In the genomic region with DNA sequence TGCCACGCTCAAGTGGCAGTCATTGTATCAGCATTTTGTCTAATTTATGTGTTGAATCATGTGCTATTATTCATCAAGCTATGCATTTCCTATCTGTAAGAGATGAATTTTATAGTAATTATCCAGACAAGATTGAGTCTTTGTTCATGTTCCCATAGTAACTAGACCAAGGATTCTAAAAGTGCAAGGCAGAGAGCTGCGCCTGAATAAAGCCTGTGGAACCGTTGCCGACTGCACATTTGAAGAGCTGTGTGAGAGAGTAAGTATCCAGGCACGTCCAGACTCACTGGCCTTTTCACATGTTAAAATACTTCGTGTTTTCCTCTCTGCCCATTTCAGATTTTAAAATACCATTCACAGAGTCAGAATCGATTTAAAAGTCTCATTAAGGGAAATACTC, we compare ENCODE assay signal across 29 cellular contexts.
DNase-seq lines count a peak whose midpoint lies in the region; ATAC-seq and TF ChIP-seq lines count a peak whose summit lies in the region.
"Had no signal": no experiment of that assay in that cellular context is flagged by ENCODE, and none has a peak within 500 bp of the region (broad histone marks: within the 10 kb centered on the region; RNA-seq: fewer than 3 reads in every experiment).

No MANE protein-coding gene starts in this region.

- H3K27me3 ChIP-seq in neural cell (ENCODE audit: insufficient read depth, low read depth, low read length) (no peaks in the 10 kb centered on the region), mammary epithelial cell (ENCODE audit: insufficient read depth, low read length) (no peaks in the 10 kb centered on the region)
- H3K27me3 ChIP-seq: BLaER1 treated with 17β-estradiol and CSF1 and Interleukin-3, amounts not matched to agents 10 nM and 100 nM; ovary; upper lobe of left lung had no signal

- H3K9me2 ChIP-seq in neural cell (ENCODE audit: insufficient read depth, low read length): no peaks in the 10 kb centered on the region

- H3K9me3 Mint-ChIP-seq in activated CD8-positive, alpha-beta T cell treated with anti-CD3 and anti-CD28 coated beads for 36 hours: peaks cover under 1% of the 10 kb centered on the region
- no peaks in the 10 kb centered on the region for H3K9me3 Mint-ChIP-seq in natural killer cell
- H3K9me3 Mint-ChIP-seq: activated B cell treated with CpG ODN at 0.5 μM for 24 hours; natural killer cell treated with Interleukin-12 subunit alpha and Interleukin-12 subunit beta and Interleukin-15 and Interleukin-18, amount 100 ng/mL, for 72 hours had no signal

- TF ChIP-seq EP300 in neural cell (conservative IDR thresholded peaks at IDR 0.05; ENCODE audit: poor library complexity, severe bottlenecking): peak; percentile 18

- H3F3A ChIP-seq in neural cell (ENCODE audit: insufficient read depth, low read length, poor library complexity, severe bottlenecking): no peaks in the 10 kb centered on the region

- intact Hi-C loops in mammary epithelial cell (cut with micrococcal nuclease): no loop called here
- intact Hi-C loops in activated CD8-positive, alpha-beta T cell treated with anti-CD3 and anti-CD28 coated beads for 36 hours (cut with micrococcal nuclease): no loop called here
- intact Hi-C loops in natural killer cell (cut with micrococcal nuclease): no loop called here

- H3K4me3 ChIP-seq in neural cell (ENCODE audit: low read length) (peak overlapping the region; percentile 52), mammary epithelial cell (replicated peaks in 1 of 3; ENCODE audit: insufficient read depth in 1 of 3, low read depth in 2 of 3, low read length in 3 of 3) (no peak overlapping the region)
- H3K4me3 ChIP-seq: BLaER1 treated with 17β-estradiol and CSF1 and Interleukin-3, amounts not matched to agents 10 nM and 100 nM; lower lobe of right lung; mucosa of descending colon; ovary; SK-N-MC; skin epidermis; upper lobe of left lung had no signal

- H3K27ac ChIP-seq in neural cell (ENCODE audit: low read length) (peak overlapping the region; percentile 71), mammary epithelial cell (ENCODE audit: insufficient read depth, low read depth, low read length) (no peak overlapping the region)
- H3K27ac ChIP-seq: BLaER1 treated with 17β-estradiol and CSF1 and Interleukin-3, amounts not matched to agents 10 nM and 100 nM; epithelial cell of prostate; HL-60; lower lobe of right lung; ovary; RWPE1; SK-N-MC; skin epidermis; upper lobe of left lung had no signal

- no peak overlapping the region for H3K4me3 Mint-ChIP-seq in activated CD8-positive, alpha-beta T cell treated with anti-CD3 and anti-CD28 coated beads for 36 hours
- H3K4me3 Mint-ChIP-seq in natural killer cell: no peak overlapping the region
- H3K4me3 Mint-ChIP-seq: activated B cell treated with CpG ODN at 0.5 μM for 24 hours; activated naive CD8-positive, alpha-beta T cell; activated T-cell treated with anti-CD3 and anti-CD28 coated beads, Interleukin-2, amount 50 U/mL, for 24 hours; natural killer cell treated with Interleukin-12 subunit alpha and Interleukin-12 subunit beta and Interleukin-15 and Interleukin-18, amount 100 ng/mL, for 72 hours; stimulated activated naive B cell treated with anti-CD40 and anti-IgM and Interleukin-4, amounts not matched to agents 10 μg/mL and 1 μg/mL and 100 μg/mL, for 72 hours had no signal

- H2AFZ ChIP-seq in neural cell (ENCODE audit: low read depth, low read length): no peak overlapping the region
- no peak overlapping the region for H2AFZ ChIP-seq in mammary epithelial cell (ENCODE audit: low read depth, low read length)

- H3K4me1 Mint-ChIP-seq in activated CD8-positive, alpha-beta T cell treated with anti-CD3 and anti-CD28 coated beads for 36 hours (ENCODE audit: low read depth): peaks cover 6% of the 10 kb centered on the region
- H3K4me1 Mint-ChIP-seq in natural killer cell: no peaks in the 10 kb centered on the region

- peaks cover 20% of the 10 kb centered on the region for H3K36me3 Mint-ChIP-seq in activated CD8-positive, alpha-beta T cell treated with anti-CD3 and anti-CD28 coated beads for 36 hours (ENCODE audit: low read depth)
- H3K36me3 Mint-ChIP-seq in natural killer cell: no peaks in the 10 kb centered on the region
- H3K36me3 Mint-ChIP-seq: natural killer cell treated with Interleukin-12 subunit alpha and Interleukin-12 subunit beta and Interleukin-15 and Interleukin-18, amount 100 ng/mL, for 72 hours had no signal

- CTCF ChIA-PET in mammary epithelial cell (lab: Charles Lee; ENCODE audit: low non-redundant PET): no interaction called here
- CTCF ChIA-PET in activated CD8-positive, alpha-beta T cell treated with anti-CD3 and anti-CD28 coated beads for 36 hours (lab: Charles Lee): interaction anchor here (1.6 to 4.2 kb wide), 2 partner anchors 15 to 364 kb away, joined by 3 to 25 read pairs; no protein-coding TSS in a partner anchor

- no peaks in the 10 kb centered on the region for H3K9me3 ChIP-seq in neural cell (ENCODE audit: low read length)
- H3K9me3 ChIP-seq in mammary epithelial cell (replicated peaks; ENCODE audit: insufficient read depth, low read length): no peaks in the 10 kb centered on the region
- H3K9me3 ChIP-seq: Caco-2, lower lobe of right lung, mucosa of descending colon, ovary, upper lobe of left lung had no signal

- POLR2A ChIA-PET in activated CD8-positive, alpha-beta T cell treated with anti-CD3 and anti-CD28 coated beads for 36 hours (lab: Charles Lee): interaction anchor here (0.6 kb wide), 1 partner anchor 211 kb away, joined by 3 read pairs; no protein-coding TSS in a partner anchor

- dilution Hi-C loops in mammary epithelial cell (cut with HindIII; ENCODE audit: low sequenced_read_pairs): no loop called here

- H3K36me3 ChIP-seq in neural cell (ENCODE audit: insufficient read depth, low read length) (no peaks in the 10 kb centered on the region), mammary epithelial cell (ENCODE audit: insufficient read depth, low read length) (no peaks in the 10 kb centered on the region)
- H3K36me3 ChIP-seq: lower lobe of right lung, ovary, upper lobe of left lung had no signal

- no peaks in the 10 kb centered on the region for H3K4me1 ChIP-seq in mammary epithelial cell (ENCODE audit: insufficient read depth, low read length)
- H3K4me1 ChIP-seq: BLaER1 treated with 17β-estradiol and CSF1 and Interleukin-3, amounts not matched to agents 10 nM and 100 nM; Caco-2; lower lobe of right lung; upper lobe of left lung had no signal

- no peak for TF ChIP-seq RAD21 in neural cell (conservative IDR thresholded peaks at IDR 0.05)

- 84% methylated on average over 7 of the region's 7 CpGs for WGBS in mammary epithelial cell (ENCODE audit: low coverage, missing lambda C conversion rate)

- BruUV-seq in mammary epithelial cell (replicated peaks; lab: Mats Ljungman, UMichigan): no TSS peak

- TF ChIP-seq CTCF in neural cell (IDR thresholded peaks at IDR 0.05; ENCODE audit: poor library complexity, severe bottlenecking): no peak
- no peak for TF ChIP-seq CTCF in mammary epithelial cell (conservative IDR thresholded peaks at IDR 0.05 in 1 of 2, IDR thresholded peaks at IDR 0.05 in 1 of 2; ENCODE audit: extremely low read depth in 1 of 2, insufficient read depth in 1 of 2, low read depth in 1 of 2, low read length in 2 of 2)
- no peak for TF ChIP-seq CTCF in activated CD8-positive, alpha-beta T cell treated with anti-CD3 and anti-CD28 coated beads for 36 hours (IDR thresholded peaks at IDR 0.05)
- TF ChIP-seq CTCF in natural killer cell (IDR thresholded peaks at IDR 0.05): no peak

- ATAC-seq in activated CD8-positive, alpha-beta T cell treated with anti-CD3 and anti-CD28 coated beads for 36 hours: no peak
- ATAC-seq in natural killer cell: no peak
- ATAC-seq: lower lobe of right lung; mucosa of descending colon; natural killer cell treated with Interleukin-12 subunit alpha and Interleukin-12 subunit beta and Interleukin-15 and Interleukin-18, amount 100 ng/mL, for 72 hours; stimulated activated naive B cell treated with anti-CD40 and anti-IgM and Interleukin-4, amounts not matched to agents 10 μg/mL and 1 μg/mL and 100 μg/mL, for 72 hours had no signal

- H3K4me2 ChIP-seq in neural cell (ENCODE audit: low read length) (peak overlapping the region; percentile 48), mammary epithelial cell (ENCODE audit: insufficient read depth, low read depth, low read length) (no peak overlapping the region)
- H3K4me2 ChIP-seq: BLaER1 treated with 17β-estradiol and CSF1 and Interleukin-3, amounts not matched to agents 10 nM and 100 nM had no signal

- no peak overlapping the region for H3K27ac Mint-ChIP-seq in activated CD8-positive, alpha-beta T cell treated with anti-CD3 and anti-CD28 coated beads for 36 hours
- no peak overlapping the region for H3K27ac Mint-ChIP-seq in natural killer cell
- H3K27ac Mint-ChIP-seq: activated B cell treated with CpG ODN at 0.5 μM for 24 hours; activated naive CD8-positive, alpha-beta T cell; activated T-cell treated with anti-CD3 and anti-CD28 coated beads, Interleukin-2, amount 50 U/mL, for 24 hours; natural killer cell treated with Interleukin-12 subunit alpha and Interleukin-12 subunit beta and Interleukin-15 and Interleukin-18, amount 100 ng/mL, for 72 hours; stimulated activated naive B cell treated with anti-CD40 and anti-IgM and Interleukin-4, amounts not matched to agents 10 μg/mL and 1 μg/mL and 100 μg/mL, for 72 hours had no signal

- peak; percentile 27 for DNase-seq in NCI-H1092 (lab: John Stamatoyannopoulos, UW)
- peak; percentile 66 for DNase-seq in NCI-H1417 treated with DMSO at 0.1 percent for 48 hours (lab: John Stamatoyannopoulos, UW)
- DNase-seq in NCI-H748 treated with DMSO at 0.1 percent for 48 hours (lab: John Stamatoyannopoulos, UW): peak; percentile 76
- no peak for DNase-seq in mammary epithelial cell
- DNase-seq in activated CD8-positive, alpha-beta T cell treated with anti-CD3 and anti-CD28 coated beads for 36 hours: no peak
- no peak for DNase-seq in natural killer cell
- DNase-seq: activated B cell treated with CpG ODN at 0.5 μM for 24 hours; activated CD4-positive, alpha-beta T cell treated with anti-CD3 and anti-CD28 coated beads, Interleukin-2, amount 50 U/mL, for 1 hour; activated effector memory CD4-positive, alpha-beta T cell treated with anti-CD3 and anti-CD28 coated beads, Interleukin-2, amount 50 U/mL, for 16 hours; activated T-cell treated with anti-CD3 and anti-CD28 coated beads, Interleukin-2, amount 50 U/mL, for 24 hours; Caco-2; effector CD4-positive, alpha-beta T cell; KG1; lower lobe of right lung; mucosa of descending colon; NCI-H2227 treated with DMSO at 0.1 percent for 48 hours; ovary; stimulated activated naive B cell treated with anti-CD40 and anti-IgM and Interleukin-4, amounts not matched to agents 10 μg/mL and 1 μg/mL and 100 μg/mL, for 72 hours; substantia nigra; upper lobe of left lung had no signal

- H3K9ac ChIP-seq in neural cell (ENCODE audit: low read length) (peak overlapping the region; percentile 41), mammary epithelial cell (ENCODE audit: insufficient read depth, low read length) (no peak overlapping the region)
- H3K9ac ChIP-seq: BLaER1 treated with 17β-estradiol and CSF1 and Interleukin-3, amounts not matched to agents 10 nM and 100 nM had no signal

- H3K79me2 ChIP-seq in neural cell (replicated peaks; ENCODE audit: insufficient read depth, low read length): no peaks in the 10 kb centered on the region
- H3K79me2 ChIP-seq in mammary epithelial cell (ENCODE audit: insufficient read depth, low read length): no peaks in the 10 kb centered on the region

- in situ Hi-C loops in mammary epithelial cell (cut with MboI; ENCODE audit: low sequenced_read_pairs in 2 of 2): loop anchor here in 1 of 2 donors (25.0 kb wide), 1 partner anchor 215 kb away; a partner anchor contains a TSS

- no peaks in the 10 kb centered on the region for H3K27me3 Mint-ChIP-seq in activated CD8-positive, alpha-beta T cell treated with anti-CD3 and anti-CD28 coated beads for 36 hours
- H3K27me3 Mint-ChIP-seq in natural killer cell (ENCODE audit: low read depth in 2 of 2): no peaks in the 10 kb centered on the region
- H3K27me3 Mint-ChIP-seq: activated B cell treated with CpG ODN at 0.5 μM for 24 hours; activated naive CD8-positive, alpha-beta T cell; stimulated activated naive B cell treated with anti-CD40 and anti-IgM and Interleukin-4, amounts not matched to agents 10 μg/mL and 1 μg/mL and 100 μg/mL, for 72 hours had no signal

- no peaks in the 10 kb centered on the region for H4K20me1 ChIP-seq in neural cell (ENCODE audit: insufficient read depth)
- no peaks in the 10 kb centered on the region for H4K20me1 ChIP-seq in mammary epithelial cell (ENCODE audit: insufficient read depth, low read length)
- H4K20me1 ChIP-seq: BLaER1 treated with 17β-estradiol and CSF1 and Interleukin-3, amounts not matched to agents 10 nM and 100 nM had no signal

Comparison
In these comparisons a context has a peak if more than half of its experiments do, and no peak if none do; other contexts are left out.
1. DNase-seq: peak in NCI-H1092 (single experiment), NCI-H1417 treated with DMSO at 0.1 percent for 48 hours (single experiment) and NCI-H748 treated with DMSO at 0.1 percent for 48 hours (single experiment); none in mammary epithelial cell (single experiment), activated CD8-positive, alpha-beta T cell treated with anti-CD3 and anti-CD28 coated beads for 36 hours (single experiment) and natural killer cell (single experiment).